13 cellular contexts compared by ENCODE assay signal in genomic region chr1:32274646-32275340, GRCh38. TPM values are rescaled to one million over a fixed set of nuclear protein-coding genes. Genes with fewer than 3 reads are reported as not detected.
A peak's percentile ranks its signal among the peaks of the same experiment; 100 is the strongest.
DNase-seq lines count a peak whose midpoint lies in the region; ATAC-seq lines count a peak whose summit lies in the region.
"Had no signal": no experiment of that assay in that cellular context is flagged by ENCODE, and none has a peak within 500 bp of the region (broad histone marks: within the 10 kb centered on the region; RNA-seq: fewer than 3 reads in every experiment).

No MANE protein-coding gene starts in this region.

- no peak for ATAC-seq in T-helper 17 cell
- ATAC-seq in naive thymus-derived CD8-positive, alpha-beta T cell: no peak

- peak overlapping the region; percentile 86 for H3K27ac Mint-ChIP-seq in T-helper 1 cell treated with Interleukin-12 subunit alpha and Interleukin-12 subunit beta and Interleukin-4 antibody, amounts not matched to agents 30 μg/mL and 1 μg/mL, for 36 hours
- H3K27ac Mint-ChIP-seq in T-helper 17 cell: peak overlapping the region; percentile 95
- peak overlapping the region; percentile 94 to 100 (median 97) for H3K27ac Mint-ChIP-seq in naive thymus-derived CD8-positive, alpha-beta T cell

- no peak overlapping the region for H3K4me3 Mint-ChIP-seq in T-helper 1 cell treated with Interleukin-12 subunit alpha and Interleukin-12 subunit beta and Interleukin-4 antibody, amounts not matched to agents 30 μg/mL and 1 μg/mL, for 36 hours
- H3K4me3 Mint-ChIP-seq in T-helper 17 cell: no peak overlapping the region
- H3K4me3 Mint-ChIP-seq in naive thymus-derived CD8-positive, alpha-beta T cell: peak overlapping the region; percentile 78 to 95 (median 86)

- H3K27me3 Mint-ChIP-seq in T-helper 1 cell treated with Interleukin-12 subunit alpha and Interleukin-12 subunit beta and Interleukin-4 antibody, amounts not matched to agents 30 μg/mL and 1 μg/mL, for 36 hours (ENCODE audit: low read depth): no peaks in the 10 kb centered on the region
- no peaks in the 10 kb centered on the region for H3K27me3 Mint-ChIP-seq in T-helper 17 cell
- H3K27me3 Mint-ChIP-seq in naive thymus-derived CD8-positive, alpha-beta T cell: peaks cover 0 to 3% (median 0%) of the 10 kb centered on the region in 5 donors
- H3K27me3 Mint-ChIP-seq: activated B cell treated with CpG ODN at 0.5 μM for 24 hours had no signal

- H3K9me3 ChIP-seq in T-helper 17 cell (ENCODE audit: control insufficient read depth, low read length, poor library complexity, severe bottlenecking): no peaks in the 10 kb centered on the region
- H3K9me3 ChIP-seq: heart left ventricle had no signal

- POLR2A ChIA-PET in naive thymus-derived CD8-positive, alpha-beta T cell (lab: Charles Lee): interaction anchor here (0.6 to 48.1 kb wide), 14 partner anchors 10 to 219 kb away, joined by 3 to 2080 read pairs (median 4); partner anchors contain the start of genes BSDC1, EIF3I, FAM167B and HDAC1

- H3K9me3 Mint-ChIP-seq in T-helper 1 cell treated with Interleukin-12 subunit alpha and Interleukin-12 subunit beta and Interleukin-4 antibody, amounts not matched to agents 30 μg/mL and 1 μg/mL, for 36 hours: no peaks in the 10 kb centered on the region
- H3K9me3 Mint-ChIP-seq in naive thymus-derived CD8-positive, alpha-beta T cell: no peaks in the 10 kb centered on the region
- H3K9me3 Mint-ChIP-seq: activated B cell treated with CpG ODN at 0.5 μM for 24 hours had no signal

- H3K4me1 Mint-ChIP-seq in T-helper 1 cell treated with Interleukin-12 subunit alpha and Interleukin-12 subunit beta and Interleukin-4 antibody, amounts not matched to agents 30 μg/mL and 1 μg/mL, for 36 hours (ENCODE audit: low read depth): peaks cover 47% of the 10 kb centered on the region
- peaks cover 54% of the 10 kb centered on the region for H3K4me1 Mint-ChIP-seq in T-helper 17 cell
- H3K4me1 Mint-ChIP-seq in naive thymus-derived CD8-positive, alpha-beta T cell: peaks cover 46 to 82% (median 65%) of the 10 kb centered on the region in 4 donors

- peaks cover 58% of the 10 kb centered on the region for H3K36me3 Mint-ChIP-seq in T-helper 1 cell treated with Interleukin-12 subunit alpha and Interleukin-12 subunit beta and Interleukin-4 antibody, amounts not matched to agents 30 μg/mL and 1 μg/mL, for 36 hours (ENCODE audit: low read depth)
- H3K36me3 Mint-ChIP-seq in T-helper 17 cell (ENCODE audit: low read depth): peaks cover 9% of the 10 kb centered on the region
- peaks cover 0 to 76% (median 18%) of the 10 kb centered on the region in 3 donors for H3K36me3 Mint-ChIP-seq in naive thymus-derived CD8-positive, alpha-beta T cell

- DNase-seq in T-helper 1 cell (no peak), T-helper 17 cell (no peak), SIG-M5 treated with dmso at 0.1 percent for 504 hours (lab: John Stamatoyannopoulos, UW; ENCODE audit: unreplicated experiment) (no peak), AG08395 (ENCODE audit: low spot score) (no peak)
- DNase-seq in naive thymus-derived CD8-positive, alpha-beta T cell: no peak
- DNase-seq: 8988T, activated B cell treated with CpG ODN at 0.5 μM for 24 hours, NCI-H2081 treated with DMSO at 0.1 percent for 48 hours, RPMI8226 had no signal

RNA-seq across cellular contexts. Expression of gene HDAC1, which starts 17.1 kb away (rescaled TPM):
- 10 to 100 TPM; 81.6 to 86.2 TPM for total RNA-seq in T-helper 17 cell
- 100 to 1,000 TPM; 154 to 156 TPM for total RNA-seq in naive thymus-derived CD8-positive, alpha-beta T cell
- polyA plus RNA-seq in naive thymus-derived CD8-positive, alpha-beta T cell: 100 to 1,000 TPM; 171 to 202 (median 173) TPM

RNA-seq across cellular contexts. Expression of gene LCK, which starts 23.7 kb away (rescaled TPM):
- total RNA-seq in T-helper 17 cell: 100 to 1,000 TPM; 267 to 268 TPM
- 100 to 1,000 TPM; 509 to 515 TPM for total RNA-seq in naive thymus-derived CD8-positive, alpha-beta T cell
- 1,000 to 10,000 TPM in 1 of 3 donors, 100 to 1,000 TPM in 2; 876 to 1,069 (median 952) TPM for polyA plus RNA-seq in naive thymus-derived CD8-positive, alpha-beta T cell

RNA-seq across cellular contexts. Expression of gene FAM167B, which starts 27.8 kb away (rescaled TPM):
- under 1 TPM; 0.60 to 0.72 TPM for total RNA-seq in T-helper 17 cell
- total RNA-seq in naive thymus-derived CD8-positive, alpha-beta T cell: 1 to 10 TPM; 1.5 to 1.7 TPM
- not detected for polyA plus RNA-seq in naive thymus-derived CD8-positive, alpha-beta T cell
- total RNA-seq: K562, mononuclear cell had no signal
- polyA plus RNA-seq: K562 had no signal

RNA-seq across cellular contexts. Expression of gene EIF3I, which starts 52.6 kb away (rescaled TPM):
- total RNA-seq in T-helper 17 cell: 100 to 1,000 TPM; 116 to 132 TPM
- total RNA-seq in naive thymus-derived CD8-positive, alpha-beta T cell: 10 to 100 TPM; 80.3 to 96.9 TPM
- 100 to 1,000 TPM; 167 to 181 (median 179) TPM for polyA plus RNA-seq in naive thymus-derived CD8-positive, alpha-beta T cell

RNA-seq across cellular contexts. Expression of gene TMEM234, which starts 52.6 kb away (rescaled TPM):
- total RNA-seq in T-helper 17 cell: 10 to 100 TPM; 13.1 to 18.8 TPM
- 10 to 100 TPM; 24.3 to 26.4 TPM for total RNA-seq in naive thymus-derived CD8-positive, alpha-beta T cell
- polyA plus RNA-seq in naive thymus-derived CD8-positive, alpha-beta T cell: 1 to 10 TPM; 2.1 to 4.9 (median 4.4) TPM

Comparison
In these comparisons a context has a peak if more than half of its experiments do, and no peak if none do; other contexts are left out.
1. H3K4me3 Mint-ChIP-seq: peak in naive thymus-derived CD8-positive, alpha-beta T cell (10 of 10); none in T-helper 1 cell treated with Interleukin-12 subunit alpha and Interleukin-12 subunit beta and Interleukin-4 antibody, amounts not matched to agents 30 μg/mL and 1 μg/mL, for 36 hours (single experiment) and T-helper 17 cell (single experiment).
2. Peak in every context shown above with its lines, with median percentiles within 50 percentile points of each other: H3K27ac Mint-ChIP-seq.